In the genomic region with DNA sequence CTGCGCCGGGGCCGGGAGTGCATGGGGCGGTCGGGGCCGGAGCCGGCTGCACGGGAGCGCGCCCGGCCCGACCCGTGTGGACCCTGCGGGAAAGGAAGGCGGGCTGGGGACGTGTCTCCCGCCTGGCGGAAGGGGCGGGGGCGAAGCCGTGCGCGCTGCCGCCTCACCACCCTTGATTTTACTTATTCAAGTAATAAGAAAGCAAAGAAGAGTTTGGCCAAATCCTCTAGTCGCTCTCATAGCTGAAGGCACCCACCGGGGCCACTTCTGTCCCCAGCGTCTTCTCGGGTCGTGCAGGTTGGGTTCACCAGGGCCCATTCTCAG, we compare ENCODE assay signal across 8 cellular contexts. TPM values are rescaled to one million over a fixed set of nuclear protein-coding genes. Genes with fewer than 3 reads are reported as not detected.
A peak's percentile ranks its signal among the peaks of the same experiment; 100 is the strongest.
DNase-seq lines count a peak whose midpoint lies in the region; ATAC-seq and TF ChIP-seq lines count a peak whose summit lies in the region.

No MANE protein-coding gene starts in this region.

- H3K9me3 ChIP-seq in BLaER1 treated with 17β-estradiol and CSF1 and Interleukin-3, amounts not matched to agents 10 nM and 100 nM (replicated peaks in 1 of 11): no peaks in the 10 kb centered on the region
- H3K9me3 ChIP-seq in ovary (no peaks in the 10 kb centered on the region), aorta (ENCODE audit: control insufficient read depth, low read length) (no peaks in the 10 kb centered on the region)

- TF ChIP-seq EP300 in ovary (IDR thresholded peaks at IDR 0.05): no peak

- H3K27ac ChIP-seq in BLaER1 treated with 17β-estradiol and CSF1 and Interleukin-3, amounts not matched to agents 10 nM and 100 nM: peak overlapping the region; percentile 91 to 99 (median 98)
- H3K27ac ChIP-seq in HL-60 (replicated peaks) (peak overlapping the region; percentile 98), ovary (peak overlapping the region; percentile 82 to 96), aorta (ENCODE audit: low read depth in 1 of 2, low read length in 2 of 2) (peak overlapping the region in 1 of 2 donors; percentile 89)

- H3K9me3 Mint-ChIP-seq in activated naive CD4-positive, alpha-beta T cell treated with anti-CD3 and anti-CD28 coated beads, Interleukin-2, amount 10 ng/mL, durations not matched to agents 7 days and 5 days: no peaks in the 10 kb centered on the region

- H3K36me3 ChIP-seq in BLaER1 treated with 17β-estradiol and CSF1 and Interleukin-3, amounts not matched to agents 10 nM and 100 nM: peaks cover 31 to 40% (median 38%) of the 10 kb centered on the region in 11 experiments
- H3K36me3 ChIP-seq in ovary: no peaks in the 10 kb centered on the region
- H3K36me3 ChIP-seq in aorta (ENCODE audit: control insufficient read depth in 1 of 2, insufficient read depth in 2 of 2, low read length in 1 of 2): no peaks in the 10 kb centered on the region

- peak overlapping the region; percentile 85 to 100 (median 98) for H3K4me3 ChIP-seq in BLaER1 treated with 17β-estradiol and CSF1 and Interleukin-3, amounts not matched to agents 10 nM and 100 nM
- H3K4me3 ChIP-seq in HL-60 (replicated peaks; ENCODE audit: insufficient read depth, low read length) (peak overlapping the region; percentile 43), ovary (peak overlapping the region; percentile 100), aorta (ENCODE audit: low read length in 2 of 2) (peak overlapping the region; percentile 72 to 75)

- peaks cover 32 to 44% (median 41%) of the 10 kb centered on the region in 11 experiments for H4K20me1 ChIP-seq in BLaER1 treated with 17β-estradiol and CSF1 and Interleukin-3, amounts not matched to agents 10 nM and 100 nM

- no peaks in the 10 kb centered on the region for H3K27me3 Mint-ChIP-seq in activated naive CD4-positive, alpha-beta T cell treated with anti-CD3 and anti-CD28 coated beads, Interleukin-2, amount 10 ng/mL, durations not matched to agents 7 days and 5 days

- H3K9ac ChIP-seq in BLaER1 treated with 17β-estradiol and CSF1 and Interleukin-3, amounts not matched to agents 10 nM and 100 nM: peak overlapping the region; percentile 85 to 100 (median 99)

- DNase-seq in HL-60 (ENCODE audit: low read depth in 1 of 2, low spot score in 1 of 2) (peak in 1 of 2 experiments; percentile 68), RKO (ENCODE audit: low spot score) (peak; percentile 90), germinal center (ENCODE audit: low spot score) (peak; percentile 92), ovary (peak; percentile 81 to 90 (median 82)), aorta (peak; percentile 91 to 94)
- peak; percentile 85 for DNase-seq in activated naive CD4-positive, alpha-beta T cell treated with anti-CD3 and anti-CD28 coated beads, Interleukin-2, amount 10 ng/mL, durations not matched to agents 7 days and 5 days

- TF ChIP-seq CTCF in HL-60 (IDR thresholded peaks at IDR 0.05; ENCODE audit: insufficient read depth, low read length): no peak
- no peak for TF ChIP-seq CTCF in ovary (IDR thresholded peaks at IDR 0.05)

- CTCF ChIA-PET in activated naive CD4-positive, alpha-beta T cell treated with anti-CD3 and anti-CD28 coated beads, Interleukin-2, amount 10 ng/mL, durations not matched to agents 7 days and 5 days (lab: Charles Lee): interaction anchor here (1.5 kb wide), 1 partner anchor 18 kb away, joined by 4 read pairs; a partner anchor contains a TSS

- TF ChIP-seq POLR2A in GM19099 (IDR thresholded peaks at IDR 0.05; ENCODE audit: extremely low read depth, insufficient read length, low read depth) (peak; percentile 74), ovary (IDR thresholded peaks at IDR 0.05) (no peak)

- peak overlapping the region; percentile 98 for H3K27ac Mint-ChIP-seq in activated naive CD4-positive, alpha-beta T cell treated with anti-CD3 and anti-CD28 coated beads, Interleukin-2, amount 10 ng/mL, durations not matched to agents 7 days and 5 days

- H3K4me2 ChIP-seq in BLaER1 treated with 17β-estradiol and CSF1 and Interleukin-3, amounts not matched to agents 10 nM and 100 nM: peak overlapping the region; percentile 79 to 100 (median 98)

- peaks cover 43% of the 10 kb centered on the region for H3K4me1 Mint-ChIP-seq in activated naive CD4-positive, alpha-beta T cell treated with anti-CD3 and anti-CD28 coated beads, Interleukin-2, amount 10 ng/mL, durations not matched to agents 7 days and 5 days

- intact Hi-C loops in ovary (cut with DNase I) (no loop called here), aorta (cut with DNase I) (loop anchor here in 1 of 2 donors (1.0 to 5.0 kb wide), 2 partner anchors 18 to 48 kb away; a partner anchor contains a TSS)

- peak; percentile 90 for ATAC-seq in aorta (ENCODE audit: low FRiP score)

- peaks cover 42% of the 10 kb centered on the region for H3K36me3 Mint-ChIP-seq in activated naive CD4-positive, alpha-beta T cell treated with anti-CD3 and anti-CD28 coated beads, Interleukin-2, amount 10 ng/mL, durations not matched to agents 7 days and 5 days

- H3K4me3 Mint-ChIP-seq in activated naive CD4-positive, alpha-beta T cell treated with anti-CD3 and anti-CD28 coated beads, Interleukin-2, amount 10 ng/mL, durations not matched to agents 7 days and 5 days: peak overlapping the region; percentile 92

- no peaks in the 10 kb centered on the region for H3K27me3 ChIP-seq in BLaER1 treated with 17β-estradiol and CSF1 and Interleukin-3, amounts not matched to agents 10 nM and 100 nM
- H3K27me3 ChIP-seq in HL-60 (ENCODE audit: insufficient read depth, poor library complexity, severe bottlenecking) (no peaks in the 10 kb centered on the region), ovary (no peaks in the 10 kb centered on the region), aorta (ENCODE audit: control insufficient read depth in 1 of 2, insufficient read depth in 2 of 2, low read length in 1 of 2) (peaks cover 0 to 2% of the 10 kb centered on the region in 2 donors)

- WGBS in ovary, 3 donors: 0 to 2% (median 0%) methylated on average over 29 of the region's 29 CpGs
- 0% methylated on average over 18 to 29 of the region's 29 CpGs for WGBS in aorta, 2 donors

- H3K4me1 ChIP-seq in BLaER1 treated with 17β-estradiol and CSF1 and Interleukin-3, amounts not matched to agents 10 nM and 100 nM: peaks cover 55 to 69% (median 65%) of the 10 kb centered on the region in 10 experiments
- H3K4me1 ChIP-seq in ovary (ENCODE audit: insufficient read depth): peaks cover 2% of the 10 kb centered on the region
- no peaks in the 10 kb centered on the region for H3K4me1 ChIP-seq in aorta (ENCODE audit: control insufficient read depth in 1 of 2, insufficient read depth in 2 of 2, low read length in 2 of 2)

RNA-seq across cellular contexts. Expression of a gene that starts 0.6 kb away (rescaled TPM):
- total RNA-seq in ovary (100 to 1,000 TPM; 201 to 415 (median 323) TPM), aorta (100 to 1,000 TPM; 440 to 554 TPM)
- polyA plus RNA-seq in ovary (100 to 1,000 TPM; 254 to 542 TPM), aorta (100 to 1,000 TPM; 543 to 728 TPM)

RNA-seq across cellular contexts. Expression of a gene that starts 2.0 kb away (rescaled TPM):
- total RNA-seq in ovary: 1 to 10 TPM; 2.5 to 6.1 (median 4.1) TPM
- 1 to 10 TPM; 1.8 to 5.0 TPM for polyA plus RNA-seq in ovary
- total RNA-seq in aorta: 1 to 10 TPM; 5.2 to 7.4 TPM
- 10 to 100 TPM in 1 of 2 donors, 1 to 10 TPM in 1; 9.5 to 46.2 TPM for polyA plus RNA-seq in aorta

RNA-seq across cellular contexts. Expression of a gene that starts 8.9 kb away (rescaled TPM):
- total RNA-seq in ovary: 10 to 100 TPM; 22.7 to 89.6 (median 78.1) TPM
- 100 to 1,000 TPM in 1 of 2 donors, 10 to 100 TPM in 1; 91.8 to 221 TPM for polyA plus RNA-seq in ovary
- total RNA-seq in aorta: 10 to 100 TPM; 45.6 to 51.8 TPM
- polyA plus RNA-seq in aorta: 10 to 100 TPM; 39.3 to 89.3 TPM

RNA-seq across cellular contexts. Expression of a gene that starts 9.1 kb away (rescaled TPM):
- total RNA-seq in ovary: 10 to 100 TPM; 18.7 to 55.4 (median 42.3) TPM
- 10 to 100 TPM; 12.7 to 44.1 TPM for polyA plus RNA-seq in ovary
- total RNA-seq in aorta: 10 to 100 TPM; 28.3 to 29.5 TPM
- polyA plus RNA-seq in aorta: 10 to 100 TPM; 31.8 to 41.6 TPM

RNA-seq across cellular contexts. Expression of a gene that starts 16.9 kb away (rescaled TPM):
- total RNA-seq in ovary (under 1 TPM in 1 of 7 donors, not detected in 6; 0.10 TPM), aorta (under 1 TPM in 1 of 2 donors, not detected in 1; 0.19 TPM)
- polyA plus RNA-seq in ovary (under 1 TPM in 1 of 2 donors, not detected in 1; 0.04 TPM), aorta (under 1 TPM in 1 of 2 donors, not detected in 1; 0.08 TPM)

Comparison
In these comparisons a context has a peak if more than half of its experiments do, and no peak if none do; other contexts are left out.
1. H3K4me3 ChIP-seq: peak in every context shown above with its lines; median percentile 100 in ovary; 98 in BLaER1 treated with 17β-estradiol and CSF1 and Interleukin-3, amounts not matched to agents 10 nM and 100 nM; 74 in aorta; 43 in HL-60.